26 cellular contexts compared by ENCODE assay signal in the genomic region with DNA sequence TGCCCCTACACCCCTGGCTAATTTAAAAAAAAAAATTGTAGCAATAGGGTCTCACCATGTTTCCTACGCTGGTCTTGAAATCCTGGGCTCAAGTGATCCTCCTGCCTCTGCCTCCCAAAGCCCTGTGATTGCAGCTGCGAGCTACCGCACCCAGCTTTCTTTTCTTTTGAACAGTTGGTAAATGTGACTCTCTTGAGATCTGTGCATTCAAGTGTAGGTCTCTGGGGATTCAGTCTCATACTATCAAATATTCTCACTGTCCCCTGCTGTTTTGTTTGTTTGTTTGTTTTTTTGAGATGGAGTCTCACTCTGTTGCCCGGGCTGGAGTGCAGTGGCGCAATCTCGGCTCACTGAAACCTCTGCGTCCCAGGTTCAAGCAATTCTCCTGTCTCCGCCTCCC. TPM values are rescaled to one million over a fixed set of nuclear protein-coding genes. Genes with fewer than 3 reads are reported as not detected.
DNase-seq lines count a peak whose midpoint lies in the region; ATAC-seq and TF ChIP-seq lines count a peak whose summit lies in the region.
"Had no signal": no experiment of that assay in that cellular context is flagged by ENCODE, and none has a peak within 500 bp of the region (broad histone marks: within the 10 kb centered on the region; RNA-seq: fewer than 3 reads in every experiment).

No MANE protein-coding gene starts in this region.

- no peak for TF ChIP-seq CTCF in GM12865 (IDR thresholded peaks at IDR 0.05; ENCODE audit: insufficient read depth, low read depth, low read length, missing control alignments)

- CTCF ChIA-PET in activated CD4-positive, alpha-beta T cell treated with anti-CD3 and anti-CD28 coated beads for 36 hours (lab: Charles Lee) = interaction anchor here (2.6 kb wide), 1 partner anchor 26 kb away, joined by 13 read pairs; no protein-coding TSS in a partner anchor
- CTCF ChIA-PET in naive thymus-derived CD4-positive, alpha-beta T cell (lab: Charles Lee) = interaction anchor here (0.6 kb wide), 1 partner anchor 28 kb away, joined by 3 read pairs; no protein-coding TSS in a partner anchor

- no peak for DNase-seq in activated CD4-positive, alpha-beta T cell treated with anti-CD3 and anti-CD28 coated beads for 36 hours
- DNase-seq in activated CD4-positive, alpha-beta T cell treated with anti-CD3 and anti-CD28 coated beads for 48 hours = no peak
- DNase-seq in GM12865 (ENCODE audit: low read depth) (peak; percentile 30), T-helper 17 cell (no peak)
- DNase-seq in naive thymus-derived CD4-positive, alpha-beta T cell = no peak
- DNase-seq: activated CD4-positive, alpha-beta T cell treated with anti-CD3 and anti-CD28 coated beads for 1 hour; CD4-positive, alpha-beta memory T cell; DND-41; gastrocnemius medialis; H7; mucosa of descending colon; MV-4-11; NCI-H1930; NCI-H524; occipital lobe; right cardiac atrium; SIG-M5; stimulated activated naive CD4-positive, alpha-beta T cell; trophoblast cell had no signal

- intact Hi-C loops in activated CD4-positive, alpha-beta T cell treated with anti-CD3 and anti-CD28 coated beads for 36 hours (cut with DNase I, micrococcal nuclease) = no loop called here
- intact Hi-C loops in naive thymus-derived CD4-positive, alpha-beta T cell (cut with micrococcal nuclease) = no loop called here

- no peaks in the 10 kb centered on the region for H3K27me3 Mint-ChIP-seq in activated CD4-positive, alpha-beta T cell treated with anti-CD3 and anti-CD28 coated beads for 36 hours
- H3K27me3 Mint-ChIP-seq in T-helper 17 cell = no peaks in the 10 kb centered on the region
- no peaks in the 10 kb centered on the region for H3K27me3 Mint-ChIP-seq in naive thymus-derived CD4-positive, alpha-beta T cell
- H3K27me3 Mint-ChIP-seq: activated naive CD8-positive, alpha-beta T cell; brain; CD4-positive, alpha-beta memory T cell had no signal

- H3K36me3 ChIP-seq in naive thymus-derived CD4-positive, alpha-beta T cell (ENCODE audit: control insufficient read depth in 2 of 3, insufficient read depth in 3 of 3, low read length in 3 of 3) = peaks cover 7 to 44% (median 19%) of the 10 kb centered on the region in 3 experiments

- POLR2A ChIA-PET in activated CD4-positive, alpha-beta T cell treated with anti-CD3 and anti-CD28 coated beads for 36 hours (lab: Charles Lee) = interaction anchor here (0.6 to 1.1 kb wide), 3 partner anchors 34 to 461 kb away, joined by 3 to 4 read pairs (median 4); no protein-coding TSS in a partner anchor
- POLR2A ChIA-PET in naive thymus-derived CD4-positive, alpha-beta T cell (lab: Charles Lee) = interaction anchor here (0.6 to 1.4 kb wide), 2 partner anchors 18 to 1144 kb away, joined by 3 read pairs; no protein-coding TSS in a partner anchor

- no peak overlapping the region for H3K4me3 ChIP-seq in GM12865 (ENCODE audit: low read depth, low read length)
- no peak overlapping the region for H3K4me3 ChIP-seq in naive thymus-derived CD4-positive, alpha-beta T cell (ENCODE audit: low read length)
- H3K4me3 ChIP-seq: A549, gastrocnemius medialis, K562, mucosa of descending colon had no signal

- no peaks in the 10 kb centered on the region for H3K4me1 ChIP-seq in naive thymus-derived CD4-positive, alpha-beta T cell (ENCODE audit: control insufficient read depth in 2 of 2, insufficient read depth in 2 of 2, low read length in 2 of 2)

- H3K4me1 Mint-ChIP-seq in activated CD4-positive, alpha-beta T cell treated with anti-CD3 and anti-CD28 coated beads for 36 hours = peaks cover 17% of the 10 kb centered on the region
- H3K4me1 Mint-ChIP-seq in T-helper 17 cell = peaks cover 13% of the 10 kb centered on the region
- peaks cover 8 to 37% (median 19%) of the 10 kb centered on the region in 7 donors for H3K4me1 Mint-ChIP-seq in naive thymus-derived CD4-positive, alpha-beta T cell

- no peak overlapping the region for H3K27ac ChIP-seq in naive thymus-derived CD4-positive, alpha-beta T cell (ENCODE audit: low read depth, low read length)
- H3K27ac ChIP-seq: gastrocnemius medialis had no signal

- peak overlapping the region; percentile 39 for H3K27ac Mint-ChIP-seq in activated CD4-positive, alpha-beta T cell treated with anti-CD3 and anti-CD28 coated beads for 36 hours
- H3K27ac Mint-ChIP-seq in T-helper 17 cell = peak overlapping the region; percentile 80
- peak overlapping the region in 7 of 9 donors; percentile 6 to 54 (median 22) for H3K27ac Mint-ChIP-seq in naive thymus-derived CD4-positive, alpha-beta T cell
- H3K27ac Mint-ChIP-seq: activated naive CD8-positive, alpha-beta T cell had no signal

- no peaks in the 10 kb centered on the region for H3K9me3 Mint-ChIP-seq in activated CD4-positive, alpha-beta T cell treated with anti-CD3 and anti-CD28 coated beads for 36 hours (ENCODE audit: low read depth)
- H3K9me3 Mint-ChIP-seq in naive thymus-derived CD4-positive, alpha-beta T cell = no peaks in the 10 kb centered on the region
- H3K9me3 Mint-ChIP-seq: brain; CD4-positive, alpha-beta memory T cell had no signal

- H3K27me3 ChIP-seq in naive thymus-derived CD4-positive, alpha-beta T cell (ENCODE audit: control insufficient read depth in 2 of 2, insufficient read depth in 2 of 2, low read length in 2 of 2) = no peaks in the 10 kb centered on the region
- H3K27me3 ChIP-seq: gastrocnemius medialis had no signal

- H3K4me3 Mint-ChIP-seq in activated CD4-positive, alpha-beta T cell treated with anti-CD3 and anti-CD28 coated beads for 36 hours = no peak overlapping the region
- H3K4me3 Mint-ChIP-seq in T-helper 17 cell = no peak overlapping the region
- no peak overlapping the region for H3K4me3 Mint-ChIP-seq in naive thymus-derived CD4-positive, alpha-beta T cell
- H3K4me3 Mint-ChIP-seq: activated naive CD8-positive, alpha-beta T cell; brain had no signal

- peaks cover 31% of the 10 kb centered on the region for H3K36me3 Mint-ChIP-seq in activated CD4-positive, alpha-beta T cell treated with anti-CD3 and anti-CD28 coated beads for 36 hours (ENCODE audit: low read depth)
- peaks cover 6% of the 10 kb centered on the region for H3K36me3 Mint-ChIP-seq in T-helper 17 cell (ENCODE audit: low read depth)
- peaks cover 0 to 11% (median 7%) of the 10 kb centered on the region in 5 donors for H3K36me3 Mint-ChIP-seq in naive thymus-derived CD4-positive, alpha-beta T cell

- no peaks in the 10 kb centered on the region for H3K9me3 ChIP-seq in T-helper 17 cell (ENCODE audit: control insufficient read depth, low read length, poor library complexity, severe bottlenecking)
- H3K9me3 ChIP-seq in naive thymus-derived CD4-positive, alpha-beta T cell (ENCODE audit: control insufficient read depth in 2 of 3, low read length in 3 of 3) = no peaks in the 10 kb centered on the region
- H3K9me3 ChIP-seq: A549, gastrocnemius medialis, mucosa of descending colon had no signal

- no peak for ATAC-seq in activated CD4-positive, alpha-beta T cell treated with anti-CD3 and anti-CD28 coated beads for 36 hours
- ATAC-seq in T-helper 17 cell (no peak), HG03025 (IDR thresholded peaks at IDR 0.05; ENCODE audit: low FRiP score, unreplicated experiment) (no peak), HG02885 (IDR thresholded peaks at IDR 0.05; ENCODE audit: poor library complexity, unreplicated experiment) (no peak), HG02870 (IDR thresholded peaks at IDR 0.05; ENCODE audit: unreplicated experiment) (no peak)
- no peak for ATAC-seq in naive thymus-derived CD4-positive, alpha-beta T cell
- ATAC-seq: gastrocnemius medialis, K562, mucosa of descending colon, right cardiac atrium had no signal

RNA-seq across cellular contexts. Expression of a gene that starts 42.3 kb away (rescaled TPM):
- total RNA-seq in activated CD4-positive, alpha-beta T cell treated with anti-CD3 and anti-CD28 coated beads for 36 hours = 1 to 10 TPM in 1 of 2 experiments, under 1 TPM in 1; 0.82 to 1.1 TPM
- total RNA-seq in T-helper 17 cell = 1 to 10 TPM; 3.2 to 4.3 TPM
- total RNA-seq in naive thymus-derived CD4-positive, alpha-beta T cell = 10 to 100 TPM in 1 of 5 experiments, 1 to 10 TPM in 3, under 1 TPM in 1; 0.73 to 21.4 (median 3.5) TPM
- polyA plus RNA-seq in naive thymus-derived CD4-positive, alpha-beta T cell = 1 to 10 TPM; 1.7 to 2.2 TPM

RNA-seq across cellular contexts. Expression of a gene that starts 44.7 kb away (rescaled TPM):
- total RNA-seq in activated CD4-positive, alpha-beta T cell treated with anti-CD3 and anti-CD28 coated beads for 36 hours = 100 to 1,000 TPM; 262 to 289 TPM
- total RNA-seq in T-helper 17 cell = 100 to 1,000 TPM; 153 to 165 TPM
- total RNA-seq in naive thymus-derived CD4-positive, alpha-beta T cell = 100 to 1,000 TPM; 145 to 214 (median 184) TPM
- polyA plus RNA-seq in naive thymus-derived CD4-positive, alpha-beta T cell = 100 to 1,000 TPM; 320 to 343 TPM

Comparison
In these comparisons a context has a peak if more than half of its experiments do, and no peak if none do; other contexts are left out.
1. H3K27ac Mint-ChIP-seq: peak in every context shown above with its lines; median percentile 80 in T-helper 17 cell; 39 in activated CD4-positive, alpha-beta T cell treated with anti-CD3 and anti-CD28 coated beads for 36 hours; 22 in naive thymus-derived CD4-positive, alpha-beta T cell.